ENCODE assay signal across 21 cellular contexts in genomic region chr5:101995585-101995984, GRCh38.
DNase-seq lines count a peak whose midpoint lies in the region; ATAC-seq, FAIRE-seq and TF ChIP-seq lines count a peak whose summit lies in the region.
"Had no signal": no experiment of that assay in that cellular context is flagged by ENCODE, and none has a peak within 500 bp of the region (broad histone marks: within the 10 kb centered on the region; RNA-seq: fewer than 3 reads in every experiment).

No MANE protein-coding gene starts in this region.

- CTCF ChIA-PET in PC-9 (lab: Charles Lee): no interaction called here

- H3K27ac ChIP-seq in PC-9 (peak overlapping the region; percentile 45), small intestine (ENCODE audit: low read depth in 1 of 2, low read length in 1 of 2) (no peak overlapping the region)
- no peak overlapping the region for H3K27ac ChIP-seq in effector memory CD4-positive, alpha-beta T cell (ENCODE audit: insufficient read depth, low read length, poor library complexity, severe bottlenecking)
- H3K27ac ChIP-seq: 22Rv1, parathyroid adenoma had no signal

- H2AFZ ChIP-seq in PC-9: no peak overlapping the region
- H2AFZ ChIP-seq: parathyroid adenoma had no signal

- DNase-seq in DMS79 treated with DMSO at 0.1 percent for 48 hours (lab: John Stamatoyannopoulos, UW) (peak; percentile 1), DMS79 (lab: John Stamatoyannopoulos, UW) (no peak), PC-9 (peak; percentile 9 to 78), iPS-NIHi11 (ENCODE audit: low spot score) (peak; percentile 20), small intestine (peak; percentile 11)
- no peak for DNase-seq in effector memory CD4-positive, alpha-beta T cell
- DNase-seq: activated CD4-positive, alpha-beta memory T cell treated with anti-CD3 and anti-CD28 coated beads for 36 hours; activated naive CD4-positive, alpha-beta T cell; glutamatergic neuron; GOT3; MM.1S; naive thymus-derived CD8-positive, alpha-beta T cell; NCI-H1694 treated with DMSO at 0.1 percent for 48 hours; NCI-H446 treated with DMSO at 0.1 percent for 48 hours; SHP77; stimulated activated CD4-positive, alpha-beta T cell treated with anti-CD3 and anti-CD28 coated beads, Interleukin-2, amount 100 ng/mL, for 24 hours; T-helper 2 cell had no signal

- H3K9me3 ChIP-seq in PC-9 (ENCODE audit: insufficient read depth, low read depth): 0 out of 2 replicates have a peak, but pooled peaks cover 2% of the 10 kb centered on the region
- no peaks in the 10 kb centered on the region for H3K9me3 ChIP-seq in small intestine (ENCODE audit: control insufficient read depth, low read depth)
- no peaks in the 10 kb centered on the region for H3K9me3 ChIP-seq in effector memory CD4-positive, alpha-beta T cell (ENCODE audit: control insufficient read depth, low read length)

- H3K4me2 ChIP-seq in PC-9: peak overlapping the region; percentile 38

- no peak for TF ChIP-seq CTCF in PC-9 (conservative IDR thresholded peaks at IDR 0.05)

- peaks cover 17% of the 10 kb centered on the region for H3K4me1 ChIP-seq in PC-9 (replicated peaks; ENCODE audit: insufficient read depth)
- H3K4me1 ChIP-seq in small intestine (ENCODE audit: control insufficient read depth in 2 of 2, insufficient read depth in 1 of 2, low read depth in 1 of 2, low read length in 1 of 2): no peaks in the 10 kb centered on the region
- no peaks in the 10 kb centered on the region for H3K4me1 ChIP-seq in effector memory CD4-positive, alpha-beta T cell (ENCODE audit: control insufficient read depth, insufficient read depth, low read length, poor library complexity, severe bottlenecking)
- H3K4me1 ChIP-seq: parathyroid adenoma had no signal

- no peak for FAIRE-seq in small intestine (lab: Jason Lieb, UNC)

- no peaks in the 10 kb centered on the region for H3K79me2 ChIP-seq in PC-9 (ENCODE audit: low read depth)
- H3K79me2 ChIP-seq: parathyroid adenoma had no signal

- H3K9me2 ChIP-seq in PC-9 (ENCODE audit: insufficient read depth): no peaks in the 10 kb centered on the region

- no peak for ATAC-seq in HG03039 (IDR thresholded peaks at IDR 0.05; ENCODE audit: unreplicated experiment)
- ATAC-seq in HG03175 (IDR thresholded peaks at IDR 0.05; ENCODE audit: unreplicated experiment): no peak
- ATAC-seq: naive thymus-derived CD8-positive, alpha-beta T cell had no signal

- no TSS peak for BruUV-seq in PC-9 (replicated peaks; lab: Mats Ljungman, UMichigan)

- 11 to 59% (median 18%) methylated on average over 2 of the region's 2 CpGs for WGBS in small intestine, 3 donors

- H3K36me3 ChIP-seq in PC-9 (ENCODE audit: low read depth) (no peaks in the 10 kb centered on the region), small intestine (ENCODE audit: control insufficient read depth in 2 of 2, insufficient read depth in 2 of 2, low read length in 2 of 2) (no peaks in the 10 kb centered on the region)
- H3K36me3 ChIP-seq in effector memory CD4-positive, alpha-beta T cell (ENCODE audit: control insufficient read depth, insufficient read depth, low read length): no peaks in the 10 kb centered on the region

- intact Hi-C loops in PC-9 (cut with micrococcal nuclease; ENCODE audit: unreplicated experiment): loop anchor here (5.0 kb wide), 1 partner anchor 1978 kb away; no protein-coding TSS in a partner anchor

- H4K20me1 ChIP-seq in PC-9 (ENCODE audit: insufficient read depth): no peaks in the 10 kb centered on the region

- no peaks in the 10 kb centered on the region for H3K27me3 ChIP-seq in PC-9 (ENCODE audit: insufficient read depth, low read depth)
- H3K27me3 ChIP-seq in small intestine (ENCODE audit: control insufficient read depth in 2 of 2, insufficient read depth in 2 of 2, low read length in 2 of 2): no peaks in the 10 kb centered on the region
- no peaks in the 10 kb centered on the region for H3K27me3 ChIP-seq in effector memory CD4-positive, alpha-beta T cell (replicated peaks; ENCODE audit: control insufficient read depth, insufficient read depth, low read length, poor library complexity, severe bottlenecking)

- H3K4me3 ChIP-seq in PC-9 (no peak overlapping the region), small intestine (ENCODE audit: low read depth in 1 of 2, low read length in 2 of 2) (no peak overlapping the region)
- H3K4me3 ChIP-seq in effector memory CD4-positive, alpha-beta T cell (ENCODE audit: insufficient read depth, low read depth, low read length, poor library complexity, severe bottlenecking): no peak overlapping the region

- POLR2A ChIA-PET in PC-9 (lab: Charles Lee; ENCODE audit: unreplicated experiment): interaction anchor here (0.6 kb wide), 1 partner anchor 9 kb away, joined by 3 read pairs; no protein-coding TSS in a partner anchor

- H3F3A ChIP-seq in PC-9 (ENCODE audit: insufficient read depth, low read depth): no peaks in the 10 kb centered on the region

Comparison
In these comparisons a context has a peak if more than half of its experiments do, and no peak if none do; other contexts are left out.
1. DNase-seq: peak in DMS79 treated with DMSO at 0.1 percent for 48 hours (single experiment), PC-9 (2 of 2), iPS-NIHi11 (single experiment) and small intestine (single experiment); none in DMS79 (single experiment) and effector memory CD4-positive, alpha-beta T cell (0 of 3).